ENCODE assay signal across 25 cellular contexts in genomic region chr9:4592325-4592724, GRCh38.
"Had no signal": no experiment of that assay in that cellular context is flagged by ENCODE, and none has a peak within 500 bp of the region (broad histone marks: within the 10 kb centered on the region; RNA-seq: fewer than 3 reads in every experiment).

No MANE protein-coding gene starts in this region.

- DNase-seq: activated B cell treated with CpG ODN at 0.5 μM for 24 hours; activated CD4-positive, alpha-beta T cell treated with anti-CD3 and anti-CD28 coated beads for 1 hour; activated CD4-positive, alpha-beta T cell treated with anti-CD3 and anti-CD28 coated beads, Interleukin-2, amount 10 ng/mL, durations not matched to agents 24 days and 14 days; activated CD4-positive, alpha-beta T cell treated with anti-CD3 and anti-CD28 coated beads, Interleukin-2, amount 50 U/mL, for 48 hours; activated CD8-positive, alpha-beta memory T cell treated with anti-CD3 and anti-CD28 coated beads, Interleukin-2, amount 10 ng/mL, durations not matched to agents 7 days and 5 days; activated effector memory CD4-positive, alpha-beta T cell treated with Interleukin-2 at 50 U/mL for 16 hours; activated naive CD4-positive, alpha-beta T cell; activated T-cell treated with anti-CD3 and anti-CD28 coated beads, Interleukin-2, amount 50 U/mL, for 24 hours; aorta; caudate nucleus; colonic mucosa; MG63; NCI-H1105; NCI-H146; NCI-H187 treated with DMSO at 0.1 percent for 48 hours; NCI-H2081 treated with DMSO at 0.1 percent for 48 hours; NCI-H446 treated with DMSO at 0.1 percent for 48 hours; NCI-H524 treated with DMSO at 0.1 percent for 48 hours; NCI-H748 treated with DMSO at 0.1 percent for 48 hours; SJCRH30; T-helper 17 cell; T-helper 9 cell had no signal

- ATAC-seq: activated CD8-positive, alpha-beta memory T cell treated with anti-CD3 and anti-CD28 coated beads, Interleukin-2, amount 10 ng/mL, durations not matched to agents 7 days and 5 days; SK-N-SH treated with all-trans-retinoic acid at 6 μM for 48 hours; T-helper 17 cell had no signal

- H3K27ac ChIP-seq: colonic mucosa, SJCRH30 had no signal

- FAIRE-seq: TTC549 had no signal

- H3K4me3 ChIP-seq: breast epithelium, colonic mucosa, MG63, SJCRH30 had no signal

- H3K36me3 ChIP-seq: breast epithelium, colonic mucosa, MG63, SJCRH30 had no signal

- H3K9me3 ChIP-seq: breast epithelium, colonic mucosa, MG63, SJCRH30 had no signal

- H3K4me1 ChIP-seq: colonic mucosa, SJCRH30 had no signal

- H3K27me3 ChIP-seq: breast epithelium, colonic mucosa, MG63, SJCRH30 had no signal
